Comparison of ENCODE assay signal across 10 cellular contexts in genomic region chr1:81804320-81804719, GRCh38. TPM values are rescaled to one million over a fixed set of nuclear protein-coding genes. Genes with fewer than 3 reads are reported as not detected.
A peak's percentile ranks its signal among the peaks of the same experiment; 100 is the strongest.
DNase-seq lines count a peak whose midpoint lies in the region; ATAC-seq, FAIRE-seq and TF ChIP-seq lines count a peak whose summit lies in the region.
"Had no signal": no experiment of that assay in that cellular context is flagged by ENCODE, and none has a peak within 500 bp of the region (broad histone marks: within the 10 kb centered on the region; RNA-seq: fewer than 3 reads in every experiment).

No MANE protein-coding gene starts in this region.

- H3F3A ChIP-seq in PC-3 (ENCODE audit: low read length, unreplicated experiment) = no peaks in the 10 kb centered on the region

- CTCF ChIA-PET in PC-3 (lab: Charles Lee) = no interaction called here

- no peak for TF ChIP-seq RAD21 in liver (IDR thresholded peaks at IDR 0.05)

- no peak for TF ChIP-seq POLR2A in GM12891 (IDR thresholded peaks at IDR 0.05; ENCODE audit: low read depth, low read length)

- no peaks in the 10 kb centered on the region for H3K9me3 ChIP-seq in HUES64 (ENCODE audit: insufficient read depth, low read depth, low read length)
- H3K9me3 ChIP-seq in duodenal mucosa (ENCODE audit: control insufficient read depth in 1 of 2, low read length in 2 of 2) = no peaks in the 10 kb centered on the region
- no peaks in the 10 kb centered on the region for H3K9me3 ChIP-seq in liver (ENCODE audit: control insufficient read depth in 4 of 4, low read length in 3 of 4)
- H3K9me3 ChIP-seq in stomach smooth muscle (ENCODE audit: control insufficient read depth in 2 of 2, low read length in 2 of 2) = no peaks in the 10 kb centered on the region
- H3K9me3 ChIP-seq in PC-3 (ENCODE audit: low read length) = no peaks in the 10 kb centered on the region

- no peak overlapping the region for H3K4me2 ChIP-seq in PC-3 (ENCODE audit: low read length)

- peak overlapping the region; percentile 99 for H3K4me3 ChIP-seq in HUES64 (ENCODE audit: low read length)
- H3K4me3 ChIP-seq in duodenal mucosa (ENCODE audit: low read depth in 1 of 2, low read length in 2 of 2) = peak overlapping the region; percentile 2 to 64
- H3K4me3 ChIP-seq in liver (ENCODE audit: low read depth in 1 of 3, low read length in 3 of 3) = peak overlapping the region in 2 of 3 donors; percentile 97 to 98
- H3K4me3 ChIP-seq in stomach smooth muscle (ENCODE audit: low read length in 2 of 2) = peak overlapping the region; percentile 86 to 90
- no peak overlapping the region for H3K4me3 ChIP-seq in PC-3 (ENCODE audit: low read length)

- H3K79me2 ChIP-seq in PC-3 (ENCODE audit: low read length) = no peaks in the 10 kb centered on the region

- DNase-seq in GM12891 (ENCODE audit: insufficient read length, low spot score) (no peak), PC-3 (no peak), D341Med (ENCODE audit: low spot score) (no peak), LoVo (ENCODE audit: low spot score) (no peak)
- DNase-seq: DND-41 had no signal

- no TSS peak for BruUV-seq in PC-3 (replicated peaks; lab: Mats Ljungman, UMichigan)

- 0 out of 2 replicates have a peak, but pooled peaks cover 4% of the 10 kb centered on the region for H4K20me1 ChIP-seq in PC-3 (ENCODE audit: low read length)

- no peaks in the 10 kb centered on the region for H3K27me3 ChIP-seq in HUES64 (ENCODE audit: insufficient read depth, low read length)
- H3K27me3 ChIP-seq in duodenal mucosa (ENCODE audit: control insufficient read depth in 1 of 2, insufficient read depth in 2 of 2, low read length in 2 of 2) = peaks cover 17 to 48% of the 10 kb centered on the region in 2 donors
- no peaks in the 10 kb centered on the region for H3K27me3 ChIP-seq in liver (ENCODE audit: control insufficient read depth in 4 of 4, insufficient read depth in 4 of 4, low read length in 3 of 4)
- H3K27me3 ChIP-seq in stomach smooth muscle (ENCODE audit: control insufficient read depth in 1 of 2, insufficient read depth in 2 of 2, low read length in 2 of 2) = no peaks in the 10 kb centered on the region
- H3K27me3 ChIP-seq in PC-3 (ENCODE audit: low read length) = peaks cover 93% of the 10 kb centered on the region

- no peaks in the 10 kb centered on the region for H3K9me2 ChIP-seq in PC-3 (replicated peaks; ENCODE audit: low read length)

- H3K27ac ChIP-seq in HUES64 (ENCODE audit: low read depth, low read length) (peak overlapping the region; percentile 62; the same call in 1 of the 2 replicates), duodenal mucosa (ENCODE audit: low read depth, low read length) (no peak overlapping the region), liver (ENCODE audit: low read depth in 1 of 2, low read length in 2 of 2) (peak overlapping the region; percentile 92 to 100), stomach smooth muscle (ENCODE audit: low read length) (no peak overlapping the region), PC-3 (ENCODE audit: low read length) (no peak overlapping the region)

- no peak for TF ChIP-seq CTCF in liver (IDR thresholded peaks at IDR 0.05; ENCODE audit: low read depth, low read length, missing input control)
- TF ChIP-seq CTCF in PC-3 (conservative IDR thresholded peaks at IDR 0.05; ENCODE audit: low read depth, low read length) = no peak

- H3K9ac ChIP-seq in HUES64 (ENCODE audit: low read depth, low read length) (peak overlapping the region; percentile 81; the same call in 1 of the 2 replicates), duodenal mucosa (ENCODE audit: low read depth in 1 of 2, low read length in 2 of 2) (no peak overlapping the region), liver (ENCODE audit: low read depth in 1 of 2, low read length in 2 of 2) (peak overlapping the region; percentile 25 to 78), stomach smooth muscle (ENCODE audit: low read length in 2 of 2) (peak overlapping the region in 1 of 2 donors; percentile 64), PC-3 (ENCODE audit: low read length) (no peak overlapping the region)

- FAIRE-seq in GM12891 (lab: Jason Lieb, UNC) = no peak
- FAIRE-seq: GM18507 had no signal

- H3K4me1 ChIP-seq in HUES64 (ENCODE audit: insufficient read depth, low read length) (peaks cover 55% of the 10 kb centered on the region), duodenal mucosa (ENCODE audit: control insufficient read depth in 1 of 2, insufficient read depth in 2 of 2, low read length in 2 of 2) (no peaks in the 10 kb centered on the region), liver (ENCODE audit: control insufficient read depth in 4 of 4, insufficient read depth in 4 of 4, low read length in 3 of 4) (peaks cover 0 to 26% (median 24%) of the 10 kb centered on the region in 4 donors), stomach smooth muscle (ENCODE audit: control insufficient read depth, insufficient read depth, low read length) (peaks cover 2% of the 10 kb centered on the region), PC-3 (ENCODE audit: insufficient read depth, low read length) (peaks cover 4% of the 10 kb centered on the region; the same call in 1 of the 2 replicates)

- no peak for ATAC-seq in PC-3

- POLR2A ChIA-PET in PC-3 (lab: Charles Lee; ENCODE audit: unreplicated experiment) = no interaction called here

- intact Hi-C loops in PC-3 (cut with micrococcal nuclease) = loop anchor here (10.0 kb wide), 1 partner anchor 500 kb away; no protein-coding TSS in a partner anchor

- H2AFZ ChIP-seq in PC-3 (ENCODE audit: low read length) = no peak overlapping the region

- WGBS in HUES64 = 0% methylated on average over 2 of the region's 2 CpGs
- 32% methylated on average over 2 of the region's 2 CpGs for WGBS in liver

- H3K36me3 ChIP-seq in HUES64 (ENCODE audit: insufficient read depth, low read length) (no peaks in the 10 kb centered on the region; the same call in 1 of the 2 replicates), duodenal mucosa (ENCODE audit: control insufficient read depth in 1 of 2, insufficient read depth in 2 of 2, low read length in 2 of 2) (no peaks in the 10 kb centered on the region), liver (ENCODE audit: control insufficient read depth in 4 of 4, insufficient read depth in 3 of 4, low read depth in 1 of 4, low read length in 3 of 4) (no peaks in the 10 kb centered on the region), stomach smooth muscle (ENCODE audit: control insufficient read depth in 2 of 2, insufficient read depth in 2 of 2, low read length in 2 of 2) (no peaks in the 10 kb centered on the region), PC-3 (ENCODE audit: low read depth, low read length) (no peaks in the 10 kb centered on the region)

TF ChIP-seq in liver, 16 proteins besides CTCF, POLR2A, EP300 and RAD21 (continues in another document):
- TF ChIP-seq RXRA (IDR thresholded peaks at IDR 0.05) = no peak
- no peak for TF ChIP-seq REST (IDR thresholded peaks at IDR 0.05)
- TF ChIP-seq HNF4G (IDR thresholded peaks at IDR 0.05) = no peak

TF ChIP-seq in GM12891, 5 proteins besides CTCF, POLR2A, EP300 and RAD21:
- no peak for TF ChIP-seq POLR2AphosphoS5 (IDR thresholded peaks at IDR 0.05; ENCODE audit: low read depth, low read length)
- TF ChIP-seq PAX5 (IDR thresholded peaks at IDR 0.05; ENCODE audit: insufficient read depth, low read length, severe bottlenecking) = no peak
- no peak for TF ChIP-seq POU2F2 (IDR thresholded peaks at IDR 0.05; ENCODE audit: low read depth, low read length)
- no peak for TF ChIP-seq SPI1 (IDR thresholded peaks at IDR 0.05; ENCODE audit: low read depth, low read length)
- TF ChIP-seq TAF1 (IDR thresholded peaks at IDR 0.05; ENCODE audit: low read depth, low read length) = no peak

RNA-seq across cellular contexts. Expression of gene ADGRL2, which starts 3.6 kb away (rescaled TPM):
- 118 TPM for polyA plus RNA-seq in HUES64 (2013, experiment 1 of 2)
- polyA plus RNA-seq in HUES64 (2013, experiment 2 of 2) = 126 TPM
- total RNA-seq in liver (10 to 100 TPM; 37.9 to 82.0 TPM), PC-3 (2014; rRNA removed) (0.51 and 3.2 TPM in 2 replicates)
- polyA plus RNA-seq in liver = 10 to 100 TPM; 21.1 to 25.4 TPM
- polyA plus RNA-seq in GM12891 (2012; ENCODE audit: low read depth, missing spikeins) = not detected

Comparison
In these comparisons a context has a peak if more than half of its experiments do, and no peak if none do; other contexts are left out.
1. H3K27ac ChIP-seq: peak in HUES64 (single experiment) and liver (2 of 2); none in duodenal mucosa (single experiment), stomach smooth muscle (single experiment) and PC-3 (single experiment).
2. H3K9ac ChIP-seq: peak in HUES64 (single experiment) and liver (2 of 2); none in duodenal mucosa (0 of 2) and PC-3 (single experiment).